Comparison of ENCODE assay signal across 13 cellular contexts in the genomic region with DNA sequence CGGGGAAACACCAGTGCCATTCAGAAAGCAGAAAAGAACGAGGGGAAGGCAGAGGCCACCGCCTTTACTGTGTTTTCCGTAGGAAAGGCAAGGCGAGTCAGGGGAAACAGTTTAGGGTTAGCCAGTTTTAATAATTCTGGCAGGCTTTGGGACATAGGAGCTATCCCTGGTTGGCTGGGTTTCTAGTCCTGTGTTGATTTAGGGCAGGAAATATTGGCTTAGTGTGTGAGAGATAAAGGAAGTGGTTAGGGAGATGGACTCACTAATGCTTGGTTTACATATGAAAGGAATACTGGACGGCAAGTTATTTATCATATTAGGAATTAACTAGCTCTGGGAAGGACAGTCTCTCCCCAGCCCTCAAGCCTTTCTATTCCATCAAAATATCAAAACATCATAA. TPM values are rescaled to one million over a fixed set of nuclear protein-coding genes. Genes with fewer than 3 reads are reported as not detected.
DNase-seq lines count a peak whose midpoint lies in the region; ATAC-seq and TF ChIP-seq lines count a peak whose summit lies in the region.
"Had no signal": no experiment of that assay in that cellular context is flagged by ENCODE, and none has a peak within 500 bp of the region (broad histone marks: within the 10 kb centered on the region; RNA-seq: fewer than 3 reads in every experiment).

No MANE protein-coding gene starts in this region.

- H3K14ac ChIP-seq in H9 (ENCODE audit: insufficient read depth, low read length): no peak overlapping the region; the same call in 1 of the 2 replicates

- H3K23ac ChIP-seq in H9 (ENCODE audit: insufficient read length, low read depth, low read length): no peak overlapping the region

- in situ Hi-C loops in KBM-7 (cut with MboI; ENCODE audit: low pct_unique_long_range_greater_than_20kb, low sequenced_read_pairs): no loop called here

- no peak overlapping the region for H3K4me3 Mint-ChIP-seq in H9
- H3K4me3 Mint-ChIP-seq: activated T-cell treated with anti-CD3 and anti-CD28 coated beads, Interleukin-2, amount 50 U/mL, for 72 hours; brain; CD8-positive, alpha-beta memory T cell had no signal

- H3K27ac ChIP-seq in PC-3 (ENCODE audit: low read length) (peak overlapping the region; percentile 54), skeletal muscle tissue (ENCODE audit: low read depth, low read length) (peak overlapping the region; percentile 37), H9 (ENCODE audit: insufficient read length, low read depth, low read length) (no peak overlapping the region)
- H3K27ac ChIP-seq: WERI-Rb-1 had no signal

- H2BK12ac ChIP-seq in H9 (ENCODE audit: insufficient read length, low read depth, low read length): no peak overlapping the region

- no peak overlapping the region for H4K91ac ChIP-seq in H9 (ENCODE audit: insufficient read length, low read depth, low read length)

- H2BK15ac ChIP-seq in H9 (ENCODE audit: low read depth, low read length): no peak overlapping the region

- H3K36me3 Mint-ChIP-seq in H9 (ENCODE audit: insufficient read depth in 1 of 3, low read depth in 3 of 3): no peaks in the 10 kb centered on the region
- H3K36me3 Mint-ChIP-seq: brain; CD8-positive, alpha-beta memory T cell had no signal

- H3K9ac ChIP-seq in PC-3 (ENCODE audit: low read length): no peak overlapping the region
- peak overlapping the region in 1 of 3 donors; percentile 16 for H3K9ac ChIP-seq in skeletal muscle tissue (ENCODE audit: low read depth in 1 of 3, low read length in 3 of 3)
- H3K9ac ChIP-seq in H9 (ENCODE audit: extremely low read depth, insufficient read length, low read length): no peak overlapping the region

- H3K4me1 ChIP-seq in PC-3 (ENCODE audit: insufficient read depth, low read length): peaks cover 16% of the 10 kb centered on the region
- peaks cover 20 to 23% (median 22%) of the 10 kb centered on the region in 3 donors for H3K4me1 ChIP-seq in skeletal muscle tissue (ENCODE audit: control insufficient read depth in 3 of 3, insufficient read depth in 3 of 3, low read length in 3 of 3)
- H3K4me1 ChIP-seq in H9 (ENCODE audit: insufficient read depth, low read length): peaks cover 3% of the 10 kb centered on the region; the same call in 1 of the 2 replicates

- H3K9me3 ChIP-seq in PC-3 (ENCODE audit: low read length) (no peaks in the 10 kb centered on the region), skeletal muscle tissue (ENCODE audit: control insufficient read depth in 3 of 3, low read length in 3 of 3) (no peaks in the 10 kb centered on the region), H9 (ENCODE audit: control insufficient read depth, low read depth, low read length) (no peaks in the 10 kb centered on the region)

- no peak overlapping the region for H2BK120ac ChIP-seq in H9 (ENCODE audit: low read depth, low read length, poor library complexity, severe bottlenecking)

- no peaks in the 10 kb centered on the region for H3K36me3 ChIP-seq in PC-3 (ENCODE audit: low read depth, low read length)
- no peaks in the 10 kb centered on the region for H3K36me3 ChIP-seq in skeletal muscle tissue (ENCODE audit: control insufficient read depth in 3 of 3, insufficient read depth in 3 of 3, low read length in 3 of 3)
- H3K36me3 ChIP-seq: WERI-Rb-1 had no signal

- POLR2A ChIA-PET in PC-3 (lab: Charles Lee; ENCODE audit: unreplicated experiment): no interaction called here

- H3K18ac ChIP-seq in H9 (ENCODE audit: insufficient read length, low read depth, low read length): no peak overlapping the region

- no peaks in the 10 kb centered on the region for H3K79me2 ChIP-seq in PC-3 (ENCODE audit: low read length)
- H3K79me2 ChIP-seq in H9 (ENCODE audit: insufficient read depth, low read length): no peaks in the 10 kb centered on the region

- no peaks in the 10 kb centered on the region for H3K27me3 Mint-ChIP-seq in H9 (ENCODE audit: low read depth)
- H3K27me3 Mint-ChIP-seq: brain had no signal

- no peak for TF ChIP-seq CTCF in PC-3 (conservative IDR thresholded peaks at IDR 0.05; ENCODE audit: low read depth, low read length)
- TF ChIP-seq CTCF in H9 (conservative IDR thresholded peaks at IDR 0.05): no peak

- no peaks in the 10 kb centered on the region for H3K79me1 ChIP-seq in H9 (ENCODE audit: insufficient read depth, low read depth, low read length, poor library complexity, severe bottlenecking)

- H4K20me1 ChIP-seq in PC-3 (ENCODE audit: low read length) (no peaks in the 10 kb centered on the region), H9 (ENCODE audit: control insufficient read depth, insufficient read depth, insufficient read length) (no peaks in the 10 kb centered on the region)

- no peaks in the 10 kb centered on the region for H3F3A ChIP-seq in PC-3 (ENCODE audit: low read length, unreplicated experiment)

- no peak overlapping the region for H4K8ac ChIP-seq in H9 (replicated peaks; ENCODE audit: insufficient read length, low read depth, low read length)

- no TSS peak for BruUV-seq in PC-3 (replicated peaks; lab: Mats Ljungman, UMichigan)

- no peaks in the 10 kb centered on the region for H3K9me3 Mint-ChIP-seq in H9
- H3K9me3 Mint-ChIP-seq: activated T-cell treated with anti-CD3 and anti-CD28 coated beads, Interleukin-2, amount 50 U/mL, for 72 hours; brain; CD8-positive, alpha-beta memory T cell had no signal

- peaks cover 19 to 21% of the 10 kb centered on the region in 2 experiments for H3K4me1 Mint-ChIP-seq in H9
- H3K4me1 Mint-ChIP-seq: brain; CD8-positive, alpha-beta memory T cell had no signal

- H2BK20ac ChIP-seq in H9 (ENCODE audit: low read depth, low read length, poor library complexity, severe bottlenecking): no peak overlapping the region

- no peak overlapping the region for H3T11ph ChIP-seq in H9 (ENCODE audit: low read length)

- WGBS in H9 (ENCODE audit: extremely low coverage, insufficient read length, low lambda C conversion rate): no CpG with 5 or more reads among the region's 6 CpGs

- peak overlapping the region; percentile 49; the same call in 1 of the 2 replicates for H3K4me3 ChIP-seq in PC-3 (ENCODE audit: low read length)
- peak overlapping the region in 1 of 3 donors; percentile 20 for H3K4me3 ChIP-seq in skeletal muscle tissue (ENCODE audit: low read length in 3 of 3)

- H3K27me3 ChIP-seq in PC-3 (ENCODE audit: low read length) (no peaks in the 10 kb centered on the region), skeletal muscle tissue (ENCODE audit: control insufficient read depth in 3 of 3, insufficient read depth in 3 of 3, low read length in 3 of 3) (no peaks in the 10 kb centered on the region), H9 (ENCODE audit: insufficient read depth, low read length) (no peaks in the 10 kb centered on the region)

- peak; percentile 30 for DNase-seq in KBM-7
- DNase-seq in PC-3: peak; percentile 70
- DNase-seq in Right ventricle myocardium superior: no peak
- DNase-seq in H9: no peak
- no peak for DNase-seq in D341Med (ENCODE audit: low spot score)
- no peak for DNase-seq in globus pallidus (ENCODE audit: low spot score)
- DNase-seq: activated T-cell treated with anti-CD3 and anti-CD28 coated beads, Interleukin-2, amount 50 U/mL, for 72 hours; CD8-positive, alpha-beta memory T cell; GOT3; SHP77 treated with DMSO at 0.1 percent for 48 hours; WERI-Rb-1 had no signal

- H3K4ac ChIP-seq in H9 (ENCODE audit: low read depth, low read length): no peak overlapping the region

- H2AFZ ChIP-seq in PC-3 (ENCODE audit: low read length) (no peak overlapping the region; the same call in 1 of the 2 replicates), H9 (ENCODE audit: low read length) (no peak overlapping the region)

- H3K56ac ChIP-seq in H9 (ENCODE audit: insufficient read length, low read depth, low read length): no peak overlapping the region

- no peaks in the 10 kb centered on the region for H3K9me2 ChIP-seq in PC-3 (replicated peaks; ENCODE audit: low read length)

- peak; percentile 81 for ATAC-seq in PC-3
- ATAC-seq in Right ventricle myocardium superior (ENCODE audit: poor library complexity): peak; percentile 27
- ATAC-seq: activated T-cell treated with anti-CD3 and anti-CD28 coated beads, Interleukin-2, amount 50 U/mL, for 72 hours had no signal

- H2AK5ac ChIP-seq in H9 (ENCODE audit: insufficient read length, low read length): no peak overlapping the region

- CTCF ChIA-PET in PC-3 (lab: Charles Lee): interaction anchor here (0.5 kb wide), 1 partner anchor 135 kb away, joined by 5 read pairs; no protein-coding TSS in a partner anchor

- intact Hi-C loops in PC-3 (cut with micrococcal nuclease): no loop called here
- intact Hi-C loops in Right ventricle myocardium superior (cut with DNase I): no loop called here

- no peak overlapping the region; a peak in 1 of 7 replicates for H3K27ac Mint-ChIP-seq in H9
- H3K27ac Mint-ChIP-seq: activated T-cell treated with anti-CD3 and anti-CD28 coated beads, Interleukin-2, amount 50 U/mL, for 72 hours; CD8-positive, alpha-beta memory T cell had no signal

- peak overlapping the region; percentile 75 for H3K4me2 ChIP-seq in PC-3 (ENCODE audit: low read length)
- H3K4me2 ChIP-seq in H9 (ENCODE audit: insufficient read depth, insufficient read length, low read length): no peak overlapping the region

- H4K5ac ChIP-seq in H9 (ENCODE audit: insufficient read length, low read depth, low read length): no peak overlapping the region

- no peak overlapping the region for H2BK5ac ChIP-seq in H9 (ENCODE audit: insufficient read length, low read length)

- H3K23me2 ChIP-seq in H9 (ENCODE audit: insufficient read length, low read depth, low read length, poor library complexity, severe bottlenecking): no peaks in the 10 kb centered on the region

RNA-seq across cellular contexts. Expression of a gene that starts 53.1 kb away (rescaled TPM):
- total RNA-seq in PC-3 (2014; rRNA removed) (0.04 and 0.06 TPM in 2 replicates), Right ventricle myocardium superior (196 TPM), skeletal muscle tissue (34.4 TPM), H9 (2021) (1.1 and 1.2 TPM in 2 replicates)

Comparison
In these comparisons a context has a peak if more than half of its experiments do, and no peak if none do; other contexts are left out.
1. DNase-seq: peak in KBM-7 (single experiment) and PC-3 (single experiment); none in Right ventricle myocardium superior (single experiment), H9 (single experiment), D341Med (single experiment) and globus pallidus (single experiment).
2. RNA of a gene that starts 53.1 kb away (total RNA-seq): 196 TPM in Right ventricle myocardium superior (single experiment) and 34.4 TPM in skeletal muscle tissue (single experiment); 1.1 to 1.2 TPM in H9 and 0.04 to 0.06 TPM in PC-3; every median in the first group is over 10 times any median in the second.